In the genomic region with DNA sequence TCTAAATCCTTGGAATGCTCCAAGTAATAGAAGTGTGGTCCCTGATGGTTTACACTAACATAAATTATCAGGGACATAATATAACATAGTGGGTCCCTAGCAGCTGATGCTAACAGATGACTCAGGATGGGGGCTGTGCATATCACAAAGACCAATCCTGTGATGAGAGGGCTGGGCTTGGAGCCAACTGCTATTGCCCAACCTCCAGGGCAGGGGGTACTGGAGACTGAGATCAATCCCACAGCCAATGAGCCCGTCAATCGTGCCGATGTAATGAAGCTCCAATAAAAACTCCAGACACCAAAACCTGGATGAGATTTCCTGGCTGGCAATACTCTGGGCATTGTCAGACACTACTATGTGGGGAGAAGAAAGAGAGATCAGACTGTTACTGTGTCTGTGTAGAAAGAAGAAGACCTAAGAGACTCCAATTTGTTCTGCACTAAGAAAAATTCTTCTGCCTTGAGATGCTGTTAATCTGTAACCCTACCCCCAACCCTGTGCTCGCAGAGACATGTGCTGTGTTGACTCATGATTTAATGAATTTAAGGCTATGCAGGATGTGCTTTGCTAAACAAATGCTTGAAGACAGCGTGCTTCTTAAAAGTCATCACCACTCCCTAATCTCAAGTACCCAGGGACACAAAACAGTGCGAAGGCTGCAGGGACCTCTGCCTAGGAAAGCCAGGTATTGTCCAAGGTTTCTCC, we compare ENCODE assay signal across 11 cellular contexts. TPM values are rescaled to one million over a fixed set of nuclear protein-coding genes. Genes with fewer than 3 reads are reported as not detected.
DNase-seq lines count a peak whose midpoint lies in the region; ATAC-seq and TF ChIP-seq lines count a peak whose summit lies in the region.
"Had no signal": no experiment of that assay in that cellular context is flagged by ENCODE, and none has a peak within 500 bp of the region (broad histone marks: within the 10 kb centered on the region; RNA-seq: fewer than 3 reads in every experiment).

No MANE protein-coding gene starts in this region.

- H3K9me3 Mint-ChIP-seq in endothelial cell (ENCODE audit: unreplicated experiment), result no peaks in the 10 kb centered on the region
- H3K9me3 Mint-ChIP-seq in activated naive CD4-positive, alpha-beta T cell treated with anti-CD3 and anti-CD28 coated beads, Interleukin-2, amount 50 U/mL, for 72 hours, result peaks cover 7 to 9% of the 10 kb centered on the region in 2 donors

- H3K27ac Mint-ChIP-seq in endothelial cell (ENCODE audit: unreplicated experiment), result no peak overlapping the region
- H3K27ac Mint-ChIP-seq in activated naive CD4-positive, alpha-beta T cell treated with anti-CD3 and anti-CD28 coated beads, Interleukin-2, amount 50 U/mL, for 72 hours, result no peak overlapping the region
- H3K27ac Mint-ChIP-seq: activated naive CD4-positive, alpha-beta T cell treated with anti-CD3 and anti-CD28 coated beads, Interleukin-2, amount 50 U/mL, for 24 hours had no signal

- H3K27me3 Mint-ChIP-seq in endothelial cell (ENCODE audit: unreplicated experiment), result peaks cover 8% of the 10 kb centered on the region
- H3K27me3 Mint-ChIP-seq: activated naive CD4-positive, alpha-beta T cell treated with anti-CD3 and anti-CD28 coated beads, Interleukin-2, amount 50 U/mL, for 24 hours had no signal

- peaks cover 22% of the 10 kb centered on the region for H3K36me3 Mint-ChIP-seq in endothelial cell (ENCODE audit: low read depth, unreplicated experiment)
- peaks cover 22 to 36% of the 10 kb centered on the region in 2 donors for H3K36me3 Mint-ChIP-seq in activated naive CD4-positive, alpha-beta T cell treated with anti-CD3 and anti-CD28 coated beads, Interleukin-2, amount 50 U/mL, for 72 hours

- peak overlapping the region; percentile 47 for H3K4me3 Mint-ChIP-seq in endothelial cell (ENCODE audit: unreplicated experiment)
- H3K4me3 Mint-ChIP-seq: activated naive CD4-positive, alpha-beta T cell treated with anti-CD3 and anti-CD28 coated beads, Interleukin-2, amount 50 U/mL, for 24 hours had no signal

- ATAC-seq in activated naive CD4-positive, alpha-beta T cell treated with anti-CD3 and anti-CD28 coated beads, Interleukin-2, amount 50 U/mL, for 72 hours, result no peak
- no peak for ATAC-seq in HG02759 (IDR thresholded peaks at IDR 0.05; ENCODE audit: unreplicated experiment)

- DNase-seq in DMS 273 (lab: John Stamatoyannopoulos, UW; ENCODE audit: unreplicated experiment), result peak; percentile 57
- peak; percentile 63 for DNase-seq in NCI-H2171 treated with DMSO at 0.1 percent for 48 hours (lab: John Stamatoyannopoulos, UW)
- DNase-seq in endothelial cell (ENCODE audit: low spot score), result no peak
- DNase-seq in non-pigmented ciliary epithelial cell (ENCODE audit: low read depth), result peak; percentile 60
- DNase-seq in activated naive CD4-positive, alpha-beta T cell treated with anti-CD3 and anti-CD28 coated beads, Interleukin-2, amount 50 U/mL, for 72 hours (ENCODE audit: low spot score in 2 of 2), result no peak
- DNase-seq in activated CD8-positive, alpha-beta memory T cell treated with anti-CD3 and anti-CD28 coated beads, Interleukin-2, amount 50 U/mL, for 4 hours, result no peak
- DNase-seq in GM19238 (ENCODE audit: insufficient read length, low spot score), result no peak
- DNase-seq: NCI-H1417 treated with DMSO at 0.1 percent for 48 hours; stimulated activated CD4-positive, alpha-beta T cell treated with anti-CD3 and anti-CD28 coated beads, Interleukin-12 subunit alpha, Interleukin-12 subunit beta, amount 100 ng/mL, for 4 hours had no signal

- H3K4me1 Mint-ChIP-seq in endothelial cell (ENCODE audit: unreplicated experiment), result peaks cover 13% of the 10 kb centered on the region

- no peak for TF ChIP-seq CTCF in endothelial cell (IDR thresholded peaks at IDR 0.05; ENCODE audit: unreplicated experiment)

RNA-seq across cellular contexts. Expression of gene ABCC4, which starts 33.4 kb away (rescaled TPM):
- total RNA-seq in endothelial cell (ENCODE audit: unreplicated experiment), result 19.0 TPM
- total RNA-seq in activated naive CD4-positive, alpha-beta T cell treated with anti-CD3 and anti-CD28 coated beads, Interleukin-2, amount 50 U/mL, for 72 hours, result 10 to 100 TPM in 1 of 2 donors, 1 to 10 TPM in 1; 6.2 to 11.2 TPM

Comparison
In these comparisons a context has a peak if more than half of its experiments do, and no peak if none do; other contexts are left out.
1. DNase-seq: peak in DMS 273 (single experiment), NCI-H2171 treated with DMSO at 0.1 percent for 48 hours (single experiment) and non-pigmented ciliary epithelial cell (single experiment); none in endothelial cell (single experiment), activated naive CD4-positive, alpha-beta T cell treated with anti-CD3 and anti-CD28 coated beads, Interleukin-2, amount 50 U/mL, for 72 hours (0 of 2), activated CD8-positive, alpha-beta memory T cell treated with anti-CD3 and anti-CD28 coated beads, Interleukin-2, amount 50 U/mL, for 4 hours (single experiment) and GM19238 (single experiment).